ENCODE assay signal across 9 cellular contexts in the genomic region with DNA sequence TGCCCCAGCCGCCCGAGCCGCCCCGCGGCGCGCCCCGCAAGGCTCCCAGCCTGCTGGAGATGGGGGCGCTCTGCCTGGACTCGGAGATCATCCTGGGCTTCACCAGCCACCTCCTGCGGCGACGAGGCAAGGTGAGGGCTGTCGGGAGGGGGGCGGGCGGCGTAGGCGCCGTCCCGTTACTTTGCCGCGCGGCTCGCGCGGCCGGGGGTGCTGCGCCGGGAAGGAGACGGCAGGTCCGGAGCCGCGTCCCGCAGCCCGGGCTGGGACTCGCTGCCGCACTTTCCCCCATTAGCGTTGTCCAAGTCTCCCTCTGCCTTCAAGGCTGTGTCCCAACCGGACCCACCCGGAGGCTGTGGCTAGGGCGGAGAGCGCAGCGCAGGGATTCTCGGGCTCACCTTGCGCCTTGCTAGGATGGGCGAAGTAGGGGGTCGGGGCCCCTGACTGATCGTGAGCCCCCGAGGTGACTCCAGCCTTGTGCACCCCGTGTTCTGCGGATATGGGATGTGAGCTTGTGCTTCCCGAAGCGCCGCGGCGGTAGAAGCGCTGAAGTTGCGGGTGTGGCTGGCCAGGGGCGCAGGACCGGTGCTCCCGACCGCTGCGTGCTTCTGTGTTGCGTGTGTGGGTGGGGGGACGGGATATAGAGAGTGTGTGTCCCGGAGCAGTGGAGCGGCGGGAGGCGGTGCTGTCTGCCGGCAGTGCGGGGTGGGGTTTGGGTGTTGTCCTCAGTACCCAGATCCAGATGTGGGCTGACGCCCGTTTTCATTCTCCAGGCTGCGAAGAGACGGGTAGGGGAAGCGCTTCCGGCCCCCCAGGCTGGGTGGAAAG. TPM values are rescaled to one million over a fixed set of nuclear protein-coding genes. Genes with fewer than 3 reads are reported as not detected.
A peak's percentile ranks its signal among the peaks of the same experiment; 100 is the strongest.
DNase-seq lines count a peak whose midpoint lies in the region; TF ChIP-seq lines count a peak whose summit lies in the region.
"Had no signal": no experiment of that assay in that cellular context is flagged by ENCODE, and none has a peak within 500 bp of the region (broad histone marks: within the 10 kb centered on the region; RNA-seq: fewer than 3 reads in every experiment).

No MANE protein-coding gene starts in this region.

- peaks cover 4% of the 10 kb centered on the region for H3K4me1 ChIP-seq in CD8-positive, alpha-beta memory T cell (ENCODE audit: insufficient read depth, low read length)
- H3K4me1 ChIP-seq in HUES64 (ENCODE audit: insufficient read depth, low read length) (peaks cover 6% of the 10 kb centered on the region), esophagus muscularis mucosa (peaks cover 32 to 50% (median 46%) of the 10 kb centered on the region in 4 donors), osteoblast (ENCODE audit: insufficient read depth, low read length) (no peaks in the 10 kb centered on the region)

- H3K9me3 Mint-ChIP-seq in CD8-positive, alpha-beta memory T cell = no peaks in the 10 kb centered on the region

- peak overlapping the region in 6 of 7 donors; percentile 8 to 54 (median 41) for H3K4me3 Mint-ChIP-seq in CD8-positive, alpha-beta memory T cell

- no peaks in the 10 kb centered on the region for H3K36me3 Mint-ChIP-seq in CD8-positive, alpha-beta memory T cell

- H3K27ac Mint-ChIP-seq in CD8-positive, alpha-beta memory T cell = no peak overlapping the region

- WGBS in HUES64 = 2% methylated on average over 77 of the region's 77 CpGs
- WGBS in esophagus muscularis mucosa = 5% methylated on average over 14 of the region's 77 CpGs

- TF ChIP-seq POLR2A in esophagus muscularis mucosa (IDR thresholded peaks at IDR 0.05; ENCODE audit: low read depth) = no peak

- H3K27me3 Mint-ChIP-seq in CD8-positive, alpha-beta memory T cell = peaks cover 12 to 34% of the 10 kb centered on the region in 2 donors

- no peak overlapping the region for H3K27ac ChIP-seq in CD8-positive, alpha-beta memory T cell (ENCODE audit: low read depth, low read length)
- no peak overlapping the region for H3K27ac ChIP-seq in HUES64 (ENCODE audit: low read depth, low read length)
- no peak overlapping the region for H3K27ac ChIP-seq in esophagus muscularis mucosa (replicated peaks in 1 of 4)
- H3K27ac ChIP-seq in osteoblast (ENCODE audit: low read depth, low read length) = no peak overlapping the region
- H3K27ac ChIP-seq: colonic mucosa had no signal

- no peaks in the 10 kb centered on the region for H3K36me3 ChIP-seq in CD8-positive, alpha-beta memory T cell (ENCODE audit: insufficient read depth, low read length)
- 0 out of 2 replicates have a peak, but pooled peaks cover under 1% of the 10 kb centered on the region for H3K36me3 ChIP-seq in HUES64 (ENCODE audit: insufficient read depth, low read length)
- H3K36me3 ChIP-seq in esophagus muscularis mucosa = no peaks in the 10 kb centered on the region
- no peaks in the 10 kb centered on the region for H3K36me3 ChIP-seq in osteoblast (ENCODE audit: insufficient read depth, low read length)
- H3K36me3 ChIP-seq: colonic mucosa had no signal

- no peaks in the 10 kb centered on the region for H3K9me3 ChIP-seq in CD8-positive, alpha-beta memory T cell (ENCODE audit: low read length)
- H3K9me3 ChIP-seq in HUES64 (ENCODE audit: insufficient read depth, low read depth, low read length) = no peaks in the 10 kb centered on the region
- no peaks in the 10 kb centered on the region for H3K9me3 ChIP-seq in esophagus muscularis mucosa
- H3K9me3 ChIP-seq in osteoblast (ENCODE audit: low read depth, low read length) = no peaks in the 10 kb centered on the region
- H3K9me3 ChIP-seq: colonic mucosa had no signal

- H3K9ac ChIP-seq in HUES64 (ENCODE audit: low read depth, low read length) = no peak overlapping the region; the same call in 1 of the 2 replicates

- POLR2A ChIA-PET in CD8-positive, alpha-beta memory T cell (lab: Charles Lee) = no interaction called here

- no peak overlapping the region for H2AFZ ChIP-seq in osteoblast (ENCODE audit: low read length)

- H3K4me3 ChIP-seq in CD8-positive, alpha-beta memory T cell (ENCODE audit: low read length) = no peak overlapping the region
- H3K4me3 ChIP-seq in HUES64 (ENCODE audit: low read length) (peak overlapping the region; percentile 52), esophagus muscularis mucosa (peak overlapping the region; percentile 26 to 65 (median 56)), osteoblast (ENCODE audit: insufficient read depth, low read length) (no peak overlapping the region)

- intact Hi-C loops in esophagus muscularis mucosa (cut with DNase I) = loop anchor here (2.0 to 5.0 kb wide), 2 partner anchors 428 to 501 kb away; no protein-coding TSS in a partner anchor

- peak in 1 of 5 donors; percentile 31 for DNase-seq in CD8-positive, alpha-beta memory T cell
- DNase-seq in esophagus muscularis mucosa (ENCODE audit: extremely low spot score) (no peak), osteoblast (ENCODE audit: insufficient read length, low spot score, missing footprints) (peak; percentile 90), GOT3 (lab: John Stamatoyannopoulos, UW) (no peak), mucosa of gallbladder (ENCODE audit: low spot score) (no peak), HuH-7 (ENCODE audit: low spot score) (no peak)
- DNase-seq in stimulated activated CD4-positive, alpha-beta T cell treated with anti-CD3 and anti-CD28 coated beads, Interleukin-4, amount 100 ng/mL, for 4 hours = no peak

- CTCF ChIA-PET in CD8-positive, alpha-beta memory T cell (lab: Charles Lee) = interaction anchor here (1.1 kb wide), 1 partner anchor 428 kb away, joined by 9 read pairs; no protein-coding TSS in a partner anchor

- TF ChIP-seq EP300 in esophagus muscularis mucosa (IDR thresholded peaks at IDR 0.05) = no peak

- no peaks in the 10 kb centered on the region for H4K20me1 ChIP-seq in osteoblast (ENCODE audit: insufficient read depth, low read length)

- no peaks in the 10 kb centered on the region for H3K27me3 ChIP-seq in CD8-positive, alpha-beta memory T cell (ENCODE audit: insufficient read depth, low read length, poor library complexity, severe bottlenecking)
- H3K27me3 ChIP-seq in HUES64 (ENCODE audit: insufficient read depth, low read length) = peaks cover 51% of the 10 kb centered on the region
- peaks cover 7 to 92% (median 32%) of the 10 kb centered on the region in 4 donors for H3K27me3 ChIP-seq in esophagus muscularis mucosa
- peaks cover 33% of the 10 kb centered on the region for H3K27me3 ChIP-seq in osteoblast (ENCODE audit: insufficient read depth, low read length)

- TF ChIP-seq CTCF in esophagus muscularis mucosa (IDR thresholded peaks at IDR 0.05) (no peak), osteoblast (IDR thresholded peaks at IDR 0.05; ENCODE audit: extremely low read depth, low read depth, low read length) (no peak)

- no peak overlapping the region for H3K4me2 ChIP-seq in osteoblast (ENCODE audit: insufficient read depth, low read length)

- H3K4me1 Mint-ChIP-seq in CD8-positive, alpha-beta memory T cell = peaks cover 0 to 7% (median 4%) of the 10 kb centered on the region in 3 donors

- no peaks in the 10 kb centered on the region for H3K79me2 ChIP-seq in osteoblast (ENCODE audit: insufficient read depth, low read length)

RNA-seq across cellular contexts. Expression of a gene that starts 1.7 kb away (rescaled TPM):
- total RNA-seq in CD8-positive, alpha-beta memory T cell = under 1 TPM; 0.15 to 0.20 TPM
- polyA plus RNA-seq in CD8-positive, alpha-beta memory T cell = not detected
- polyA plus RNA-seq in HUES64 (2013, experiment 1 of 2) = 27.0 TPM
- 21.0 TPM for polyA plus RNA-seq in HUES64 (2013, experiment 2 of 2)
- total RNA-seq in esophagus muscularis mucosa (1 to 10 TPM; 4.6 to 7.2 (median 5.6) TPM), osteoblast (not detected in 2 replicates), mucosa of gallbladder (3.7 TPM)

RNA-seq across cellular contexts. Expression of a gene that starts 51.2 kb away (rescaled TPM):
- total RNA-seq in CD8-positive, alpha-beta memory T cell = not detected
- polyA plus RNA-seq in CD8-positive, alpha-beta memory T cell = not detected
- 0.55 TPM for polyA plus RNA-seq in HUES64 (2013, experiment 1 of 2)
- polyA plus RNA-seq in HUES64 (2013, experiment 2 of 2) = 0.32 TPM
- total RNA-seq in esophagus muscularis mucosa = under 1 TPM in 3 of 4 donors, not detected in 1; 0.33 to 0.75 (median 0.45) TPM
- total RNA-seq in osteoblast = under 0.01 TPM in 1 of 2 replicates, not detected in the other
- total RNA-seq in mucosa of gallbladder = 4.7 TPM

Comparison
In these comparisons a context has a peak if more than half of its experiments do, and no peak if none do; other contexts are left out.
1. H3K4me3 ChIP-seq: peak in HUES64 (single experiment) and esophagus muscularis mucosa (4 of 4); none in CD8-positive, alpha-beta memory T cell (single experiment) and osteoblast (single experiment).